ENCODE assay signal across 8 cellular contexts in genomic region chr11:6681949-6682348, GRCh38. TPM values are rescaled to one million over a fixed set of nuclear protein-coding genes. Genes with fewer than 3 reads are reported as not detected.
DNase-seq lines count a peak whose midpoint lies in the region; ATAC-seq, FAIRE-seq and TF ChIP-seq lines count a peak whose summit lies in the region.

No MANE protein-coding gene starts in this region.

- TF ChIP-seq POLR2A in endothelial cell of umbilical vein (IDR thresholded peaks at IDR 0.05; ENCODE audit: low read depth, low read length) (no peak), prostate gland (IDR thresholded peaks at IDR 0.05) (no peak)

- ATAC-seq in HG03175 (IDR thresholded peaks at IDR 0.05; ENCODE audit: unreplicated experiment) (no peak), HG03135 (IDR thresholded peaks at IDR 0.05; ENCODE audit: unreplicated experiment) (no peak), GM19455 (IDR thresholded peaks at IDR 0.05; ENCODE audit: unreplicated experiment) (no peak)

- CTCF ChIA-PET in endothelial cell of umbilical vein (lab: Charles Lee): interaction anchor here (0.8 to 3.9 kb wide), 8 partner anchors 9 to 151 kb away, joined by 3 to 48 read pairs (median 8); partner anchors contain the start of genes TAF10 and TPP1

- no peak for FAIRE-seq in endothelial cell of umbilical vein (lab: Jason Lieb, UNC)
- FAIRE-seq in RCC 7860 (lab: Jason Lieb, UNC): no peak

- no peaks in the 10 kb centered on the region for H4K20me1 ChIP-seq in endothelial cell of umbilical vein (replicated peaks; ENCODE audit: control insufficient read depth, extremely low read depth, insufficient read depth, low read length)

- 23% methylated on average over 5 of the region's 5 CpGs for WGBS in prostate gland

- H3K9me3 ChIP-seq in NT2/D1 (ENCODE audit: insufficient read depth, low read length): peaks cover 5% of the 10 kb centered on the region; the same call in 1 of the 2 replicates
- H3K9me3 ChIP-seq in endothelial cell of umbilical vein (replicated peaks; ENCODE audit: control insufficient read depth, insufficient read depth, low read length): no peaks in the 10 kb centered on the region
- H3K9me3 ChIP-seq in prostate gland: no peaks in the 10 kb centered on the region

- H2AFZ ChIP-seq in endothelial cell of umbilical vein (ENCODE audit: low read depth, low read length): no peak overlapping the region

- H3K9ac ChIP-seq in NT2/D1 (ENCODE audit: insufficient read length, low read depth) (peak overlapping the region; percentile 99), endothelial cell of umbilical vein (replicated peaks; ENCODE audit: extremely low read depth, insufficient read depth, low read length) (peak overlapping the region; percentile 76)

- dilution Hi-C loops in endothelial cell of umbilical vein (cut with MboI; ENCODE audit: extremely low pct_ligation_motif_present, low sequenced_read_pairs): no loop called here

- no peak for TF ChIP-seq CTCF in endothelial cell of umbilical vein (IDR thresholded peaks at IDR 0.05; ENCODE audit: extremely low read depth in 1 of 2, insufficient read depth in 1 of 2, low read depth in 1 of 2, low read length in 2 of 2)
- no peak for TF ChIP-seq CTCF in prostate gland (IDR thresholded peaks at IDR 0.05)

- no peaks in the 10 kb centered on the region for H3K27me3 ChIP-seq in NT2/D1 (ENCODE audit: insufficient read depth, insufficient read length)
- H3K27me3 ChIP-seq in endothelial cell of umbilical vein (ENCODE audit: control insufficient read depth in 2 of 2, insufficient read depth in 2 of 2, low read length in 2 of 2): no peaks in the 10 kb centered on the region
- H3K27me3 ChIP-seq in prostate gland (replicated peaks; ENCODE audit: insufficient read depth): no peaks in the 10 kb centered on the region

- peaks cover 28% of the 10 kb centered on the region for H3K79me2 ChIP-seq in endothelial cell of umbilical vein (ENCODE audit: control insufficient read depth, insufficient read depth, low read length)

- no peaks in the 10 kb centered on the region for H3K9me1 ChIP-seq in endothelial cell of umbilical vein (replicated peaks; ENCODE audit: control insufficient read depth, extremely low read depth, insufficient read depth, low read length)

- POLR2A ChIA-PET in endothelial cell of umbilical vein (lab: Charles Lee): no interaction called here

- no TSS peak for BruUV-seq in endothelial cell of umbilical vein (replicated peaks; lab: Mats Ljungman, UMichigan)

- H3K4me2 ChIP-seq in endothelial cell of umbilical vein (ENCODE audit: insufficient read depth, low read length): peak overlapping the region; percentile 83

- H3K36me3 ChIP-seq in NT2/D1 (ENCODE audit: insufficient read depth, insufficient read length, low read length) (peaks cover 26% of the 10 kb centered on the region), endothelial cell of umbilical vein (ENCODE audit: control insufficient read depth in 2 of 2, extremely low read depth in 1 of 2, insufficient read depth in 2 of 2, low read length in 2 of 2) (peaks cover 0 to 6% of the 10 kb centered on the region in 2 experiments), prostate gland (no peaks in the 10 kb centered on the region)

- no peaks in the 10 kb centered on the region for H3K4me1 ChIP-seq in NT2/D1 (ENCODE audit: insufficient read depth, insufficient read length)
- H3K4me1 ChIP-seq in endothelial cell of umbilical vein (ENCODE audit: control insufficient read depth, extremely low read depth, insufficient read depth, low read length): peaks cover 22% of the 10 kb centered on the region
- peaks cover 6% of the 10 kb centered on the region for H3K4me1 ChIP-seq in prostate gland (replicated peaks)

- H3K27ac ChIP-seq in endothelial cell of umbilical vein (ENCODE audit: insufficient read depth, low read depth, low read length) (no peak overlapping the region), prostate gland (no peak overlapping the region)

- peak overlapping the region; percentile 99 for H3K4me3 ChIP-seq in NT2/D1 (ENCODE audit: insufficient read length, low read depth)
- H3K4me3 ChIP-seq in endothelial cell of umbilical vein (replicated peaks in 1 of 3; ENCODE audit: insufficient read depth in 1 of 3, low read depth in 1 of 3, low read length in 3 of 3): peak overlapping the region; percentile 54 to 91 (median 61)
- peak overlapping the region; percentile 72 to 85 for H3K4me3 ChIP-seq in prostate gland

- DNase-seq in ELF-1 (ENCODE audit: low read depth, low spot score) (peak; percentile 36), NT2/D1 (ENCODE audit: low read depth, low spot score) (no peak), endothelial cell of umbilical vein (ENCODE audit: low read depth, low spot score) (no peak), prostate gland (ENCODE audit: low spot score) (no peak), RCC 7860 (ENCODE audit: low spot score) (no peak)

- intact Hi-C loops in endothelial cell of umbilical vein (cut with micrococcal nuclease): loop anchor here (2.0 kb wide), 2 partner anchors 159 to 201 kb away; partner anchors contain the start of genes ARFIP2 and TIMM10B
- intact Hi-C loops in prostate gland (cut with DNase I): loop anchor here (5.0 kb wide), 3 partner anchors 70 to 200 kb away; partner anchors contain the start of genes ARFIP2, TAF10 and TIMM10B

TF ChIP-seq in endothelial cell of umbilical vein, 7 proteins besides CTCF, POLR2A, EP300 and RAD21:
- TF ChIP-seq EZH2 (IDR thresholded peaks at IDR 0.05; ENCODE audit: borderline replicate concordance, low read depth, low read length, severe bottlenecking): no peak
- TF ChIP-seq, protein P1, sequence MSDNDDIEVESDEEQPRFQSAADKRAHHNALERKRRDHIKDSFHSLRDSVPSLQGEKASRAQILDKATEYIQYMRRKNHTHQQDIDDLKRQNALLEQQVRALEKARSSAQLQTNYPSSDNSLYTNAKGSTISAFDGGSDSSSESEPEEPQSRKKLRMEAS (IDR thresholded peaks at IDR 0.05; ENCODE audit: insufficient read depth, insufficient read length): no peak
TF ChIP-seq in endothelial cell of umbilical vein: peak in this region for 0.

RNA-seq across cellular contexts. Expression of gene MRPL17, which starts 1.2 kb away (rescaled TPM):
- total RNA-seq in endothelial cell of umbilical vein: 86.8 and 87.2 TPM in 2 replicates
- 61.7 and 67.6 TPM in 2 replicates for polyA plus RNA-seq in endothelial cell of umbilical vein
- 72.5 and 80.8 TPM in 2 replicates for polyA plus RNA-seq in endothelial cell of umbilical vein (2011; cell fraction: cytosol; rRNA removed)
- 34.5 and 39.1 TPM in 2 replicates for polyA plus RNA-seq in endothelial cell of umbilical vein (2011; cell fraction: nucleus; rRNA removed)
- polyA plus RNA-seq in endothelial cell of umbilical vein (2012): 90.2 and 103 TPM in 2 replicates
- polyA minus RNA-seq in endothelial cell of umbilical vein: 42.4 and 46.0 TPM in 2 replicates
- polyA minus RNA-seq in endothelial cell of umbilical vein (2011; cell fraction: cytosol; rRNA and poly(A)+ RNA removed): 67.5 TPM
- 10.6 and 12.9 TPM in 2 replicates for polyA minus RNA-seq in endothelial cell of umbilical vein (2011; cell fraction: nucleus; rRNA and poly(A)+ RNA removed)
- 10 to 100 TPM; 18.3 to 44.6 TPM for total RNA-seq in prostate gland

RNA-seq across cellular contexts. Expression of gene DCHS1, which starts 26.3 kb away (rescaled TPM):
- total RNA-seq in endothelial cell of umbilical vein: 73.0 and 73.1 TPM in 2 replicates
- polyA plus RNA-seq in endothelial cell of umbilical vein: 56.2 and 64.2 TPM in 2 replicates
- 31.1 and 35.9 TPM in 2 replicates for polyA plus RNA-seq in endothelial cell of umbilical vein (2011; cell fraction: cytosol; rRNA removed)
- 89.5 and 105 TPM in 2 replicates for polyA plus RNA-seq in endothelial cell of umbilical vein (2011; cell fraction: nucleus; rRNA removed)
- 52.6 and 58.4 TPM in 2 replicates for polyA plus RNA-seq in endothelial cell of umbilical vein (2012)
- polyA minus RNA-seq in endothelial cell of umbilical vein: 125 and 133 TPM in 2 replicates
- not detected for polyA minus RNA-seq in endothelial cell of umbilical vein (2011; cell fraction: cytosol; rRNA and poly(A)+ RNA removed)
- 59.4 and 70.9 TPM in 2 replicates for polyA minus RNA-seq in endothelial cell of umbilical vein (2011; cell fraction: nucleus; rRNA and poly(A)+ RNA removed)
- 10 to 100 TPM; 11.2 to 17.4 TPM for total RNA-seq in prostate gland
